In the genomic region with DNA sequence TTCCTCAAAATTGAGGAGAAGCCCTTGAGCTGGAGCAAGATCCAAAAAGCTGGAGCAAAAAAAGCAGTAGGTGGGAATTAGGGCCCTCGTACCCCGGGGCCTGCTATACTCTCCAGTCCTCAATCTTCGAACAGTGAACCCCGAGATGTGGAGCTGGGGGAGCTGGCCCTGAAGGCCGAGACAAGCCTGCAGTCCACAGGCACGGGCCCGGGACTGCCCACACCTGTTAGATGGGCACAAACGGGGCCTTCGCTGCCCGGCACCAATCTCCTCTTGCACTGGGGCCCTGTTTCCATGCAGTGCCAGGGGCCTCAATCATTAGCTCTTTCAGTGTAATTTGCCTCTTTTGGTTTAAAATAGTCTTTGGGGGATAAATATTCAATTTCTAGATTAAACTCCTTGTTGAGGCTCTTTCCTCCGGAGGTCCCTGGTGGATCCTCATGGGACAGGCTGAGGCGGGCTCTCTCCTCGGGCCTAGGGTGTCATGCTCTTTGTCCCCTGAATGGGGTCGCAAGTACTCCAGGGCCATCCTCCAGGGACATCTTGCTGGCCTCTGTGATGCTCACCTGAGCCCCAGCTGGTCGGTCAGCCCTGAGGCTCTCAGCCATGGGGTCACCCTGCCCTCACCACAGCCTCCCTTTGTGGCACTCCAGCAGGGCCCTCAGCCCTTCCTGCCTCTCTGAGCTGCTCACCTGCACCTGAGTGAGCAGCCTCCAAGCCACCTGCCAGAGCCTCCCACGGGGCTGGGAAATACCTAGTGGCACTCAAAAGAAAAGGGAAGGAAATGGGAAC, we compare ENCODE assay signal across 16 cellular contexts.
"Had no signal": no experiment of that assay in that cellular context is flagged by ENCODE, and none has a peak within 500 bp of the region (broad histone marks: within the 10 kb centered on the region; RNA-seq: fewer than 3 reads in every experiment).

No MANE protein-coding gene starts in this region.

- H3K9me3 ChIP-seq: esophagus squamous epithelium, sigmoid colon, thoracic aorta, upper lobe of left lung had no signal

- DNase-seq: activated B cell treated with CpG ODN at 0.5 μM for 24 hours; activated CD4-positive, alpha-beta T cell treated with anti-CD3 and anti-CD28 coated beads for 4 hours; activated CD8-positive, alpha-beta T cell treated with anti-CD3 and anti-CD28 coated beads for 36 hours; activated naive CD4-positive, alpha-beta T cell; activated naive CD8-positive, alpha-beta T cell treated with anti-CD3 and anti-CD28 coated beads, Interleukin-2, amount 10 ng/mL, durations not matched to agents 7 days and 5 days; activated T-cell treated with anti-CD3 and anti-CD28 coated beads, Interleukin-2, amount 50 U/mL, for 1 hour; amygdala; effector memory CD4-positive, alpha-beta T cell; esophagus squamous epithelium; immature natural killer cell; mesendoderm; sigmoid colon; stimulated activated CD4-positive, alpha-beta T cell treated with anti-CD3 and anti-CD28 coated beads, Interleukin-4, amount 100 ng/mL, for 24 hours had no signal

- H3K27ac ChIP-seq: cardiac muscle cell, esophagus squamous epithelium, sigmoid colon, thoracic aorta, upper lobe of left lung had no signal

- H3K27me3 ChIP-seq: cardiac muscle cell, esophagus squamous epithelium, sigmoid colon, upper lobe of left lung had no signal

- H3K36me3 ChIP-seq: cardiac muscle cell, esophagus squamous epithelium, sigmoid colon, thoracic aorta, upper lobe of left lung had no signal

- H3K4me3 ChIP-seq: cardiac muscle cell, esophagus squamous epithelium, sigmoid colon, thoracic aorta, upper lobe of left lung had no signal
